ENCODE assay signal across 11 cellular contexts in genomic region chr2:164991631-164992454, GRCh38. TPM values are rescaled to one million over a fixed set of nuclear protein-coding genes. Genes with fewer than 3 reads are reported as not detected.
DNase-seq lines count a peak whose midpoint lies in the region; ATAC-seq and TF ChIP-seq lines count a peak whose summit lies in the region.
"Not testable (repeated sequence)": the region's sequence is repeated elsewhere in the genome, so short reads cannot be mapped to it uniquely, and the experiment has no call there.
"Had no signal": no experiment of that assay in that cellular context is flagged by ENCODE, and none has a peak within 500 bp of the region (broad histone marks: within the 10 kb centered on the region; RNA-seq: fewer than 3 reads in every experiment).

No MANE protein-coding gene starts in this region.

- not testable (repeated sequence) for H4K20me1 ChIP-seq in BLaER1

- not testable (repeated sequence) for H3K27me3 ChIP-seq in BLaER1; skeletal muscle tissue (ENCODE audit: control insufficient read depth in 3 of 3, insufficient read depth in 3 of 3, low read length in 3 of 3)

- H3K4me1 ChIP-seq in BLaER1: peaks cover 15% of the 10 kb centered on the region
- H3K4me1 ChIP-seq in skeletal muscle tissue (ENCODE audit: control insufficient read depth in 3 of 3, insufficient read depth in 3 of 3, low read length in 3 of 3): not testable (repeated sequence)

- H3K9me3 ChIP-seq in BLaER1; skeletal muscle tissue (ENCODE audit: control insufficient read depth in 3 of 3, low read length in 3 of 3): not testable (repeated sequence)

- H3K4me3 ChIP-seq in BLaER1; epithelial cell of esophagus (ENCODE audit: low read length); skeletal muscle tissue (ENCODE audit: low read length in 3 of 3): not testable (repeated sequence)

- peak overlapping the region; percentile 20 for H3K4me2 ChIP-seq in BLaER1

- TF ChIP-seq CTCF in VCaP (conservative IDR thresholded peaks at IDR 0.05); epithelial cell of esophagus (IDR thresholded peaks at IDR 0.05; ENCODE audit: insufficient read depth, low read depth, low read length, missing control alignments): not testable (repeated sequence)

- H3K36me3 ChIP-seq in BLaER1; skeletal muscle tissue (ENCODE audit: control insufficient read depth in 3 of 3, insufficient read depth in 3 of 3, low read length in 3 of 3): not testable (repeated sequence)

- H3K9ac ChIP-seq in BLaER1; skeletal muscle tissue (ENCODE audit: low read depth in 1 of 3, low read length in 3 of 3): not testable (repeated sequence)

- peak; percentile 89 for DNase-seq in epithelial cell of esophagus (ENCODE audit: low read depth)
- not testable (repeated sequence) for DNase-seq in left lobe of liver (ENCODE audit: low spot score)

- not testable (repeated sequence) for H3K27ac ChIP-seq in BLaER1
- H3K27ac ChIP-seq in VCaP (peak overlapping the region; percentile 36), skeletal muscle tissue (ENCODE audit: low read depth, low read length) (peak overlapping the region; percentile 19)

- ATAC-seq in GM19351 (IDR thresholded peaks at IDR 0.05; ENCODE audit: unreplicated experiment) (peak; percentile 63), HG02623 (IDR thresholded peaks at IDR 0.05; ENCODE audit: unreplicated experiment) (peak; percentile 78), HG03469 (IDR thresholded peaks at IDR 0.05; ENCODE audit: unreplicated experiment) (peak; percentile 82), left lobe of liver (peak; percentile 15)

RNA-seq across cellular contexts. Expression of gene SLC38A11, which starts 36.5 kb away (rescaled TPM):
- total RNA-seq in left lobe of liver (2.2 TPM), skeletal muscle tissue (2.6 TPM)
- total RNA-seq: activated T-cell treated with anti-CD3 and anti-CD28 coated beads, Interleukin-2, amount 50 U/mL, for 4 hours; H9; PC-9 had no signal

Comparison
In these comparisons a context has a peak if more than half of its experiments do, and no peak if none do; other contexts are left out.
1. ATAC-seq: peak in every context shown above with its lines; median percentile 82 in HG03469; 78 in HG02623; 63 in GM19351; 15 in left lobe of liver.